31 cellular contexts compared by ENCODE assay signal in genomic region chr4:75821966-75822365, GRCh38.
DNase-seq lines count a peak whose midpoint lies in the region; ATAC-seq, FAIRE-seq and TF ChIP-seq lines count a peak whose summit lies in the region.
"Had no signal": no experiment of that assay in that cellular context is flagged by ENCODE, and none has a peak within 500 bp of the region (broad histone marks: within the 10 kb centered on the region; RNA-seq: fewer than 3 reads in every experiment).

No MANE protein-coding gene starts in this region.

- H3K27me3 ChIP-seq in astrocyte (ENCODE audit: insufficient read depth, low read length), result no peaks in the 10 kb centered on the region
- H3K27me3 ChIP-seq: BLaER1, heart left ventricle had no signal

- peaks cover 5% of the 10 kb centered on the region for H3K36me3 ChIP-seq in astrocyte (ENCODE audit: insufficient read depth, low read length)
- H3K36me3 ChIP-seq: BLaER1 had no signal

- H3K27ac ChIP-seq in A549, result peak overlapping the region; percentile 15 to 73; a peak in 5 of 6 replicates
- H3K27ac ChIP-seq in astrocyte (ENCODE audit: low read depth, low read length), result no peak overlapping the region
- H3K27ac ChIP-seq: BLaER1, coronary artery, heart left ventricle had no signal

- DNase-seq in A549 (ENCODE audit: low read depth in 1 of 2, low spot score in 1 of 2) (peak in 1 of 2 experiments; percentile 48), HFFc6 (peak; percentile 43), astrocyte (ENCODE audit: low read depth) (peak; percentile 58), fibroblast of pulmonary artery (ENCODE audit: low read depth) (peak; percentile 19), COLO829 (ENCODE audit: low spot score) (no peak), omental fat pad (ENCODE audit: low spot score) (no peak), GM19238 (ENCODE audit: insufficient read length, low spot score) (no peak)
- DNase-seq: activated CD4-positive, alpha-beta T cell treated with anti-CD3 and anti-CD28 coated beads, Interleukin-2, amount 50 U/mL, for 4 hours; activated CD8-positive, alpha-beta memory T cell treated with anti-CD3 and anti-CD28 coated beads, Interleukin-2, amount 50 U/mL, for 4 hours; Caco-2; DND-41; heart left ventricle; left cardiac atrium; mesendoderm; NCI-H1436 treated with DMSO at 0.1 percent for 48 hours; NCI-H510A treated with DMSO at 0.1 percent for 48 hours; nucleus accumbens; retina; SHP77 treated with DMSO at 0.1 percent for 48 hours; SW 1271; T1000 had no signal

- CTCF ChIA-PET in A549 (lab: Yijun Ruan, JAX), result interaction anchor here (1.5 kb wide), 1 partner anchor 26 kb away, joined by 6 read pairs; no protein-coding TSS in a partner anchor

- H3K9me3 Mint-ChIP-seq in HFFc6 (no peaks in the 10 kb centered on the region), astrocyte (ENCODE audit: unreplicated experiment) (no peaks in the 10 kb centered on the region)
- H3K9me3 Mint-ChIP-seq: stimulated activated effector memory CD8-positive, alpha-beta T cell treated with anti-CD3 and anti-CD28 coated beads, Interleukin-12 subunit alpha, Interleukin-12 subunit beta, amount 100 ng/mL, for 72 hours; WTC11 had no signal

- ATAC-seq in A549, result peak in 1 of 2 experiments; percentile 71; a peak in 3 of 6 replicates
- ATAC-seq in HG02852 (IDR thresholded peaks at IDR 0.05; ENCODE audit: unreplicated experiment), result no peak
- ATAC-seq in omental fat pad (ENCODE audit: low FRiP score), result no peak
- ATAC-seq: HCT116, left cardiac atrium, WTC11 had no signal

- POLR2A ChIA-PET in A549 (lab: Yijun Ruan, JAX), result no interaction called here

- H3K79me2 ChIP-seq in astrocyte (ENCODE audit: insufficient read depth, low read length), result no peaks in the 10 kb centered on the region

- H3K4me3 ChIP-seq in A549, result no peak overlapping the region
- no peak overlapping the region for H3K4me3 ChIP-seq in astrocyte (ENCODE audit: insufficient read depth, low read depth, low read length)
- no peak overlapping the region for H3K4me3 ChIP-seq in fibroblast of pulmonary artery (replicated peaks; ENCODE audit: low read depth, low read length)
- H3K4me3 ChIP-seq: BLaER1, coronary artery, heart left ventricle, smooth muscle cell had no signal

- TF ChIP-seq EP300 in A549 (IDR thresholded peaks at IDR 0.05), result no peak

- no peaks in the 10 kb centered on the region for H4K20me1 ChIP-seq in astrocyte (ENCODE audit: insufficient read depth, low read length)
- H4K20me1 ChIP-seq: BLaER1 had no signal

- H3K27me3 Mint-ChIP-seq in HFFc6 (ENCODE audit: insufficient read depth) (peaks cover 5% of the 10 kb centered on the region; the same call in 1 of the 2 replicates), astrocyte (ENCODE audit: low read depth, unreplicated experiment) (no peaks in the 10 kb centered on the region)
- H3K27me3 Mint-ChIP-seq: activated naive CD8-positive, alpha-beta T cell; brain had no signal

- FAIRE-seq in A549 (lab: Jason Lieb, UNC) (no peak), astrocyte (lab: Jason Lieb, UNC) (no peak)
- FAIRE-seq: endometrium had no signal

- no peak overlapping the region for H2AFZ ChIP-seq in astrocyte (ENCODE audit: low read depth, low read length)

- H3K9ac ChIP-seq in astrocyte (ENCODE audit: low read length), result no peak overlapping the region
- H3K9ac ChIP-seq: BLaER1 had no signal

- H3K4me2 ChIP-seq in A549 (peak overlapping the region; percentile 22; the same call in 1 of the 3 replicates), astrocyte (ENCODE audit: low read length) (no peak overlapping the region)
- H3K4me2 ChIP-seq: BLaER1, smooth muscle cell had no signal

- TF ChIP-seq RAD21 in A549 (conservative IDR thresholded peaks at IDR 0.05 in 1 of 2, IDR thresholded peaks at IDR 0.05 in 1 of 2), result no peak

- 48% methylated on average over 3 of the region's 5 CpGs for WGBS in A549 (ENCODE audit: missing lambda C conversion rate)

- peaks cover 20% of the 10 kb centered on the region; the same call in 2 of the 3 replicates for H3K4me1 ChIP-seq in A549
- no peaks in the 10 kb centered on the region for H3K4me1 ChIP-seq in astrocyte (ENCODE audit: insufficient read depth, low read length)
- H3K4me1 ChIP-seq: BLaER1, heart left ventricle had no signal

- H3K36me3 Mint-ChIP-seq in HFFc6 (ENCODE audit: low read depth), result peaks cover 11% of the 10 kb centered on the region; the same call in 1 of the 2 replicates
- peaks cover 12% of the 10 kb centered on the region for H3K36me3 Mint-ChIP-seq in astrocyte (ENCODE audit: low read depth, unreplicated experiment)
- H3K36me3 Mint-ChIP-seq: activated naive CD8-positive, alpha-beta T cell; brain; stimulated activated effector memory CD8-positive, alpha-beta T cell treated with anti-CD3 and anti-CD28 coated beads, Interleukin-12 subunit alpha, Interleukin-12 subunit beta, amount 100 ng/mL, for 72 hours; WTC11 had no signal

- TF ChIP-seq POLR2A in A549 (IDR thresholded peaks at IDR 0.05; ENCODE audit: low read length), result no peak

- no peak overlapping the region for H3K4me3 Mint-ChIP-seq in HFFc6
- H3K4me3 Mint-ChIP-seq in astrocyte (ENCODE audit: unreplicated experiment), result no peak overlapping the region
- H3K4me3 Mint-ChIP-seq: activated naive CD8-positive, alpha-beta T cell; brain; stimulated activated effector memory CD8-positive, alpha-beta T cell treated with anti-CD3 and anti-CD28 coated beads, Interleukin-12 subunit alpha, Interleukin-12 subunit beta, amount 100 ng/mL, for 72 hours; WTC11 had no signal

- H3K9me3 ChIP-seq in A549 (no peaks in the 10 kb centered on the region), astrocyte (ENCODE audit: insufficient read depth, low read depth, low read length) (no peaks in the 10 kb centered on the region)
- H3K9me3 ChIP-seq: BLaER1, Caco-2, heart left ventricle had no signal

- TF ChIP-seq CTCF in A549 (IDR thresholded peaks at IDR 0.05) (no peak), HFFc6 (IDR thresholded peaks at IDR 0.05) (no peak), astrocyte (IDR thresholded peaks at IDR 0.05; ENCODE audit: insufficient read depth, low read depth, low read length) (no peak), fibroblast of pulmonary artery (IDR thresholded peaks at IDR 0.05; ENCODE audit: low read length, missing control alignments) (no peak), omental fat pad (IDR thresholded peaks at IDR 0.05) (no peak)

- no peak overlapping the region for H3K27ac Mint-ChIP-seq in HFFc6
- no peak overlapping the region for H3K27ac Mint-ChIP-seq in astrocyte (ENCODE audit: unreplicated experiment)
- H3K27ac Mint-ChIP-seq: activated naive CD8-positive, alpha-beta T cell; brain; stimulated activated effector memory CD8-positive, alpha-beta T cell treated with anti-CD3 and anti-CD28 coated beads, Interleukin-12 subunit alpha, Interleukin-12 subunit beta, amount 100 ng/mL, for 72 hours; WTC11 had no signal

- peaks cover 21% of the 10 kb centered on the region for H3K4me1 Mint-ChIP-seq in HFFc6 (ENCODE audit: low read depth)
- no peaks in the 10 kb centered on the region for H3K4me1 Mint-ChIP-seq in astrocyte (ENCODE audit: low read depth, unreplicated experiment)
- H3K4me1 Mint-ChIP-seq: brain; stimulated activated effector memory CD8-positive, alpha-beta T cell treated with anti-CD3 and anti-CD28 coated beads, Interleukin-12 subunit alpha, Interleukin-12 subunit beta, amount 100 ng/mL, for 72 hours; WTC11 had no signal

TF ChIP-seq in A549, 52 proteins besides CTCF, POLR2A, EP300 and RAD21:
- TF ChIP-seq HOXB13 (CRISPR knock-in tag; IDR thresholded peaks at IDR 0.05; ENCODE audit: low read depth) (no peak), GATA3 (IDR thresholded peaks at IDR 0.05; ENCODE audit: borderline replicate concordance) (peak; percentile 17; the same call in 1 of the 2 replicates)

Comparison
In these comparisons a context has a peak if more than half of its experiments do, and no peak if none do; other contexts are left out.
1. DNase-seq: peak in HFFc6 (single experiment), astrocyte (single experiment) and fibroblast of pulmonary artery (single experiment); none in COLO829 (single experiment), omental fat pad (single experiment) and GM19238 (single experiment).